8 cellular contexts compared by ENCODE assay signal in genomic region chr18:23133860-23134779, GRCh38. TPM values are rescaled to one million over a fixed set of nuclear protein-coding genes. Genes with fewer than 3 reads are reported as not detected.
A peak's percentile ranks its signal among the peaks of the same experiment; 100 is the strongest.
DNase-seq lines count a peak whose midpoint lies in the region; ATAC-seq and TF ChIP-seq lines count a peak whose summit lies in the region.

No MANE protein-coding gene starts in this region.

- H3K4me3 ChIP-seq in heart left ventricle = peak overlapping the region in 10 of 12 donors; percentile 12 to 75 (median 66)

- H3K9me3 ChIP-seq in heart left ventricle = no peaks in the 10 kb centered on the region

- H3K27ac ChIP-seq in heart left ventricle = peak overlapping the region in 6 of 12 donors; percentile 40 to 85 (median 70)

- ATAC-seq in heart left ventricle (no peak), Right ventricle myocardium inferior (no peak), HG03139 (IDR thresholded peaks at IDR 0.05; ENCODE audit: unreplicated experiment) (peak; percentile 37)

- no peaks in the 10 kb centered on the region for H3K36me3 ChIP-seq in heart left ventricle

- no peak for TF ChIP-seq POLR2A in heart left ventricle (IDR thresholded peaks at IDR 0.05)

- H3K4me1 ChIP-seq in heart left ventricle = peaks cover 0 to 53% (median 18%) of the 10 kb centered on the region in 12 donors

- no peak for DNase-seq in heart left ventricle
- no peak for DNase-seq in Right ventricle myocardium inferior (ENCODE audit: missing footprints)
- DNase-seq in NCI-H524 (lab: John Stamatoyannopoulos, UW) = peak; percentile 37 to 64
- peak; percentile 30 for DNase-seq in activated naive CD4-positive, alpha-beta T cell treated with anti-CD3 and anti-CD28 coated beads, Interleukin-2, amount 50 U/mL, for 16 hours
- peak; percentile 87 for DNase-seq in islet precursor cell
- DNase-seq in stimulated activated naive CD4-positive, alpha-beta T cell (lab: John Stamatoyannopoulos, UW) = peak in 5 of 6 experiments; percentile 2 to 46 (median 9)
- no peak for DNase-seq in middle frontal gyrus (ENCODE audit: extremely low spot score, low spot score)

- no peak for TF ChIP-seq CTCF in heart left ventricle (IDR thresholded peaks at IDR 0.05)

- H3K27me3 ChIP-seq in heart left ventricle = peaks cover 7 to 55% (median 19%) of the 10 kb centered on the region in 9 donors

- intact Hi-C loops in heart left ventricle (cut with DNase I) (loop anchor here (2.0 to 10.0 kb wide), 13 partner anchors 61 to 371 kb away; partner anchors contain the start of gene RMC1 (in 1 of the 10)), Right ventricle myocardium inferior (cut with DNase I) (no loop called here)

- 35 to 54% (median 46%) methylated on average over 18 of the region's 18 CpGs for WGBS in heart left ventricle, 4 donors

RNA-seq across cellular contexts. Expression of gene CABLES1, which starts 1.2 kb away (rescaled TPM):
- total RNA-seq in heart left ventricle (1 to 10 TPM in 7 of 9 donors, under 1 TPM in 2; 0.28 to 7.2 (median 2.3) TPM), Right ventricle myocardium inferior (3.1 TPM)
- 1 to 10 TPM in 1 of 2 donors, under 1 TPM in 1; 0.88 to 1.5 TPM for polyA plus RNA-seq in heart left ventricle

Comparison
In these comparisons a context has a peak if more than half of its experiments do, and no peak if none do; other contexts are left out.
1. DNase-seq: peak in NCI-H524 (2 of 2), activated naive CD4-positive, alpha-beta T cell treated with anti-CD3 and anti-CD28 coated beads, Interleukin-2, amount 50 U/mL, for 16 hours (single experiment), islet precursor cell (single experiment) and stimulated activated naive CD4-positive, alpha-beta T cell (5 of 6); none in heart left ventricle (0 of 5), Right ventricle myocardium inferior (single experiment) and middle frontal gyrus (single experiment).